ENCODE assay signal across 9 cellular contexts in genomic region chr4:6134612-6135220, GRCh38.
A peak's percentile ranks its signal among the peaks of the same experiment; 100 is the strongest.
DNase-seq lines count a peak whose midpoint lies in the region; ATAC-seq and TF ChIP-seq lines count a peak whose summit lies in the region.
"Had no signal": no experiment of that assay in that cellular context is flagged by ENCODE, and none has a peak within 500 bp of the region (broad histone marks: within the 10 kb centered on the region; RNA-seq: fewer than 3 reads in every experiment).

No MANE protein-coding gene starts in this region.

- H3K4me3 Mint-ChIP-seq in activated naive CD4-positive, alpha-beta T cell treated with anti-CD3 and anti-CD28 coated beads for 36 hours, result no peak overlapping the region
- H3K4me3 Mint-ChIP-seq in T-helper 2 cell treated with Interferon-gamma antibody and Interleukin-4, amounts not matched to agents 5 μg/mL and 100 μg/mL, for 36 hours, result no peak overlapping the region
- H3K4me3 Mint-ChIP-seq: naive thymus-derived CD8-positive, alpha-beta T cell had no signal

- H3K27ac Mint-ChIP-seq in activated naive CD4-positive, alpha-beta T cell treated with anti-CD3 and anti-CD28 coated beads for 36 hours, result no peak overlapping the region
- no peak overlapping the region for H3K27ac Mint-ChIP-seq in T-helper 2 cell treated with Interferon-gamma antibody and Interleukin-4, amounts not matched to agents 5 μg/mL and 100 μg/mL, for 36 hours

- no peaks in the 10 kb centered on the region for H3K27me3 ChIP-seq in lower lobe of right lung (ENCODE audit: low read depth)

- no peaks in the 10 kb centered on the region for H3K36me3 Mint-ChIP-seq in activated naive CD4-positive, alpha-beta T cell treated with anti-CD3 and anti-CD28 coated beads for 36 hours (ENCODE audit: low read depth)
- H3K36me3 Mint-ChIP-seq in T-helper 2 cell treated with Interferon-gamma antibody and Interleukin-4, amounts not matched to agents 5 μg/mL and 100 μg/mL, for 36 hours (ENCODE audit: low read depth), result peaks cover 15% of the 10 kb centered on the region
- H3K36me3 Mint-ChIP-seq: naive thymus-derived CD8-positive, alpha-beta T cell had no signal

- no peaks in the 10 kb centered on the region for H3K36me3 ChIP-seq in lower lobe of right lung

- DNase-seq in activated naive CD4-positive, alpha-beta T cell treated with anti-CD3 and anti-CD28 coated beads for 36 hours, result peak; percentile 30
- no peak for DNase-seq in activated naive CD4-positive, alpha-beta T cell treated with anti-CD3 and anti-CD28 coated beads, Interleukin-2, amount 50 U/mL, for 16 hours
- DNase-seq in T-helper 2 cell treated with Interferon-gamma antibody and Interleukin-4, amounts not matched to agents 5 μg/mL and 100 μg/mL, for 36 hours (ENCODE audit: low spot score), result peak; percentile 21
- DNase-seq in lower lobe of right lung (no peak), GDM1 (lab: John Stamatoyannopoulos, UW) (no peak), NCI-H2107 (lab: John Stamatoyannopoulos, UW) (no peak)

- ATAC-seq in HG03060 (IDR thresholded peaks at IDR 0.05; ENCODE audit: low read depth, unreplicated experiment) (peak; percentile 92), lower lobe of right lung (peak; percentile 29 to 62), HG02938 (IDR thresholded peaks at IDR 0.05; ENCODE audit: unreplicated experiment) (no peak)

- TF ChIP-seq CTCF in lower lobe of right lung (IDR thresholded peaks at IDR 0.05), result peak; percentile 7

- no peak overlapping the region for H3K27ac ChIP-seq in lower lobe of right lung

- no peaks in the 10 kb centered on the region for H3K4me1 Mint-ChIP-seq in activated naive CD4-positive, alpha-beta T cell treated with anti-CD3 and anti-CD28 coated beads for 36 hours (ENCODE audit: low read depth)
- H3K4me1 Mint-ChIP-seq in T-helper 2 cell treated with Interferon-gamma antibody and Interleukin-4, amounts not matched to agents 5 μg/mL and 100 μg/mL, for 36 hours (ENCODE audit: low read depth), result peaks cover 18% of the 10 kb centered on the region

- CTCF ChIA-PET in activated naive CD4-positive, alpha-beta T cell treated with anti-CD3 and anti-CD28 coated beads for 36 hours (lab: Charles Lee), result interaction anchor here (0.7 kb wide), 1 partner anchor 136 kb away, joined by 3 read pairs; no protein-coding TSS in a partner anchor

- H3K4me3 ChIP-seq in lower lobe of right lung, result no peak overlapping the region

- H3K4me1 ChIP-seq in lower lobe of right lung, result no peaks in the 10 kb centered on the region

- H3K9me3 Mint-ChIP-seq in activated naive CD4-positive, alpha-beta T cell treated with anti-CD3 and anti-CD28 coated beads for 36 hours, result no peaks in the 10 kb centered on the region
- no peaks in the 10 kb centered on the region for H3K9me3 Mint-ChIP-seq in T-helper 2 cell treated with Interferon-gamma antibody and Interleukin-4, amounts not matched to agents 5 μg/mL and 100 μg/mL, for 36 hours

- intact Hi-C loops in activated naive CD4-positive, alpha-beta T cell treated with anti-CD3 and anti-CD28 coated beads for 36 hours (cut with micrococcal nuclease), result no loop called here
- intact Hi-C loops in lower lobe of right lung (cut with DNase I), result no loop called here

- no peaks in the 10 kb centered on the region for H3K9me3 ChIP-seq in lower lobe of right lung

- H3K27me3 Mint-ChIP-seq in activated naive CD4-positive, alpha-beta T cell treated with anti-CD3 and anti-CD28 coated beads for 36 hours (ENCODE audit: low read depth), result no peaks in the 10 kb centered on the region
- H3K27me3 Mint-ChIP-seq in T-helper 2 cell treated with Interferon-gamma antibody and Interleukin-4, amounts not matched to agents 5 μg/mL and 100 μg/mL, for 36 hours (ENCODE audit: low read depth), result no peaks in the 10 kb centered on the region

Comparison
In these comparisons a context has a peak if more than half of its experiments do, and no peak if none do; other contexts are left out.
1. DNase-seq: peak in activated naive CD4-positive, alpha-beta T cell treated with anti-CD3 and anti-CD28 coated beads for 36 hours (single experiment) and T-helper 2 cell treated with Interferon-gamma antibody and Interleukin-4, amounts not matched to agents 5 μg/mL and 100 μg/mL, for 36 hours (single experiment); none in activated naive CD4-positive, alpha-beta T cell treated with anti-CD3 and anti-CD28 coated beads, Interleukin-2, amount 50 U/mL, for 16 hours (single experiment), lower lobe of right lung (single experiment), GDM1 (single experiment) and NCI-H2107 (single experiment).